16 cellular contexts compared by ENCODE assay signal in the genomic region with DNA sequence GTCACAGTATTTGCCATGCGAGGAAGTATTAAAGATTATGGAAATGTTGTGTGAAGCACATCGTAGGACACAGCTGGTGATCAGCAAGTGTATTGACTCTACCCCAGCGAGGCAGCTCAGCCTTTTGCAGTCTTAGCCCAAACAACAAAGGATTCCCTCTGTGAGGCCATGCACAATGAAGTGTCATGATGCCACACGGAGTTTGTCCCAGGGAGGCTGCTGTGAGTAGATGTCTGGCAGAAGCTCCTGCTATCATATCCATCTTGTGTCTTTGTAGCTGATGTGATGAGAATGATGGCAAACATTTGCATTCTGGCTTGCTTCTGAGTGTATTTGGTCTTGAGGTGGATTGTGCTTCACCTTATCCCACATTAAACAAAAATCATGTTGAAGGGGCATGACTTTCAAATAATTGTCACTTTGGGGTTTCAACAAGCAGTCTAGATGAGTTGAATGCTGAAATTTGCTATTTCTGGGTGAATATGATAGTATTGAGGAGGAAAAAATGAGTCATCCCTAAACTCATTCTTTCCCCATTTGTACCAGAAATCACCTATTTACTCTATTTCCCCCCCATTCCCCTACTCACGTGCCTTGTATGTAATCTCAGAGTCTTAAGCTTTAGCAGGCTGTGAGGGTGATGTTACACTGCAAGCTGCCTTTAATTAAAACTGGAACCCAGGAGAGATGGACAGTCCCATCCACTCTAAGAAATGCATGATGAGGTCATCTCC.
DNase-seq lines count a peak whose midpoint lies in the region; ATAC-seq and TF ChIP-seq lines count a peak whose summit lies in the region.
"Had no signal": no experiment of that assay in that cellular context is flagged by ENCODE, and none has a peak within 500 bp of the region (broad histone marks: within the 10 kb centered on the region; RNA-seq: fewer than 3 reads in every experiment).

No MANE protein-coding gene starts in this region.

- H3K4me1 Mint-ChIP-seq in activated naive CD4-positive, alpha-beta T cell treated with anti-CD3 and anti-CD28 coated beads for 36 hours (ENCODE audit: low read depth): peaks cover 15% of the 10 kb centered on the region
- no peaks in the 10 kb centered on the region for H3K4me1 Mint-ChIP-seq in activated naive CD4-positive, alpha-beta T cell treated with anti-CD3 and anti-CD28 coated beads, Interleukin-2, amount 10 ng/mL, durations not matched to agents 7 days and 5 days
- H3K4me1 Mint-ChIP-seq in endodermal cell: peaks cover 31% of the 10 kb centered on the region
- H3K4me1 Mint-ChIP-seq in stimulated activated naive B cell treated with anti-CD40 and anti-IgM and Interleukin-4, amounts not matched to agents 10 μg/mL and 1 μg/mL and 100 μg/mL, for 72 hours: no peaks in the 10 kb centered on the region
- H3K4me1 Mint-ChIP-seq: nephron progenitor cell had no signal

- peak; percentile 25 for ATAC-seq in stimulated activated naive B cell treated with anti-CD40 and anti-IgM and Interleukin-4, amounts not matched to agents 10 μg/mL and 1 μg/mL and 100 μg/mL, for 72 hours (replicated peaks)
- ATAC-seq in GM21367 (IDR thresholded peaks at IDR 0.05; ENCODE audit: unreplicated experiment): no peak
- ATAC-seq: lower lobe of right lung had no signal

- peak overlapping the region; percentile 72 for H3K27ac Mint-ChIP-seq in activated naive CD4-positive, alpha-beta T cell treated with anti-CD3 and anti-CD28 coated beads for 36 hours
- no peak overlapping the region for H3K27ac Mint-ChIP-seq in activated naive CD4-positive, alpha-beta T cell treated with anti-CD3 and anti-CD28 coated beads, Interleukin-2, amount 10 ng/mL, durations not matched to agents 7 days and 5 days
- H3K27ac Mint-ChIP-seq in endodermal cell: peak overlapping the region; percentile 89
- H3K27ac Mint-ChIP-seq in stimulated activated naive B cell treated with anti-CD40 and anti-IgM and Interleukin-4, amounts not matched to agents 10 μg/mL and 1 μg/mL and 100 μg/mL, for 72 hours: no peak overlapping the region
- H3K27ac Mint-ChIP-seq: nephron progenitor cell; T-helper 1 cell treated with Interleukin-12 subunit alpha and Interleukin-12 subunit beta and Interleukin-4 antibody, amounts not matched to agents 30 μg/mL and 1 μg/mL, for 36 hours had no signal

- no peak overlapping the region for H3K4me3 ChIP-seq in endodermal cell (ENCODE audit: low read length)
- H3K4me3 ChIP-seq: lower lobe of right lung, transverse colon had no signal

- no peak overlapping the region for H3K4me3 Mint-ChIP-seq in activated naive CD4-positive, alpha-beta T cell treated with anti-CD3 and anti-CD28 coated beads for 36 hours
- H3K4me3 Mint-ChIP-seq in activated naive CD4-positive, alpha-beta T cell treated with anti-CD3 and anti-CD28 coated beads, Interleukin-2, amount 10 ng/mL, durations not matched to agents 7 days and 5 days: no peak overlapping the region
- no peak overlapping the region for H3K4me3 Mint-ChIP-seq in endodermal cell
- no peak overlapping the region for H3K4me3 Mint-ChIP-seq in stimulated activated naive B cell treated with anti-CD40 and anti-IgM and Interleukin-4, amounts not matched to agents 10 μg/mL and 1 μg/mL and 100 μg/mL, for 72 hours
- H3K4me3 Mint-ChIP-seq: nephron progenitor cell; T-helper 1 cell treated with Interleukin-12 subunit alpha and Interleukin-12 subunit beta and Interleukin-4 antibody, amounts not matched to agents 30 μg/mL and 1 μg/mL, for 36 hours had no signal

- no peaks in the 10 kb centered on the region for H3K9me3 Mint-ChIP-seq in activated naive CD4-positive, alpha-beta T cell treated with anti-CD3 and anti-CD28 coated beads for 36 hours
- H3K9me3 Mint-ChIP-seq in activated naive CD4-positive, alpha-beta T cell treated with anti-CD3 and anti-CD28 coated beads, Interleukin-2, amount 10 ng/mL, durations not matched to agents 7 days and 5 days: no peaks in the 10 kb centered on the region
- H3K9me3 Mint-ChIP-seq in endodermal cell: no peaks in the 10 kb centered on the region
- H3K9me3 Mint-ChIP-seq in stimulated activated naive B cell treated with anti-CD40 and anti-IgM and Interleukin-4, amounts not matched to agents 10 μg/mL and 1 μg/mL and 100 μg/mL, for 72 hours: no peaks in the 10 kb centered on the region
- H3K9me3 Mint-ChIP-seq: nephron progenitor cell had no signal

- no peaks in the 10 kb centered on the region for H3K27me3 ChIP-seq in endodermal cell (ENCODE audit: control insufficient read depth, insufficient read depth, low read length, poor library complexity, severe bottlenecking)
- H3K27me3 ChIP-seq: transverse colon had no signal

- H3K9me3 ChIP-seq in endodermal cell (ENCODE audit: control insufficient read depth, low read length): no peaks in the 10 kb centered on the region
- H3K9me3 ChIP-seq: Caco-2, lower lobe of right lung, transverse colon had no signal

- no peaks in the 10 kb centered on the region for H3K36me3 ChIP-seq in endodermal cell (ENCODE audit: control insufficient read depth, insufficient read depth, low read length)
- H3K36me3 ChIP-seq: lower lobe of right lung, transverse colon had no signal

- no peak for TF ChIP-seq CTCF in endodermal cell (conservative IDR thresholded peaks at IDR 0.05)

- DNase-seq in activated naive CD4-positive, alpha-beta T cell treated with anti-CD3 and anti-CD28 coated beads for 36 hours: peak; percentile 54
- no peak for DNase-seq in activated naive CD4-positive, alpha-beta T cell treated with anti-CD3 and anti-CD28 coated beads, Interleukin-2, amount 10 ng/mL, durations not matched to agents 7 days and 5 days
- DNase-seq in NCI-H69 (lab: John Stamatoyannopoulos, UW) (peak; percentile 16), endodermal cell (peak; percentile 86), NCI-H2029 (lab: John Stamatoyannopoulos, UW) (no peak)
- no peak for DNase-seq in stimulated activated naive B cell treated with anti-CD40 and anti-IgM and Interleukin-4, amounts not matched to agents 10 μg/mL and 1 μg/mL and 100 μg/mL, for 72 hours
- DNase-seq in effector CD8-positive, alpha-beta T cell (lab: John Stamatoyannopoulos, UW): no peak
- DNase-seq: activated CD4-positive, alpha-beta T cell treated with anti-CD3 and anti-CD28 coated beads for 1 hour; Caco-2; lower lobe of right lung; NCI-H2081; nephron progenitor cell; transverse colon had no signal

- no peaks in the 10 kb centered on the region for H3K36me3 Mint-ChIP-seq in activated naive CD4-positive, alpha-beta T cell treated with anti-CD3 and anti-CD28 coated beads for 36 hours (ENCODE audit: low read depth)
- H3K36me3 Mint-ChIP-seq in activated naive CD4-positive, alpha-beta T cell treated with anti-CD3 and anti-CD28 coated beads, Interleukin-2, amount 10 ng/mL, durations not matched to agents 7 days and 5 days: no peaks in the 10 kb centered on the region
- no peaks in the 10 kb centered on the region for H3K36me3 Mint-ChIP-seq in endodermal cell (ENCODE audit: low read depth)
- H3K36me3 Mint-ChIP-seq in stimulated activated naive B cell treated with anti-CD40 and anti-IgM and Interleukin-4, amounts not matched to agents 10 μg/mL and 1 μg/mL and 100 μg/mL, for 72 hours: no peaks in the 10 kb centered on the region

- 16 to 18% methylated on average over 4 to 5 of the region's 5 CpGs for WGBS in endodermal cell (ENCODE audit: insufficient coverage in 1 of 2, insufficient read length in 1 of 2), 2 experiments

- no peaks in the 10 kb centered on the region for H3K27me3 Mint-ChIP-seq in activated naive CD4-positive, alpha-beta T cell treated with anti-CD3 and anti-CD28 coated beads for 36 hours (ENCODE audit: low read depth)
- no peaks in the 10 kb centered on the region for H3K27me3 Mint-ChIP-seq in activated naive CD4-positive, alpha-beta T cell treated with anti-CD3 and anti-CD28 coated beads, Interleukin-2, amount 10 ng/mL, durations not matched to agents 7 days and 5 days
- H3K27me3 Mint-ChIP-seq in endodermal cell (ENCODE audit: insufficient read depth): peaks cover 11% of the 10 kb centered on the region
- H3K27me3 Mint-ChIP-seq in stimulated activated naive B cell treated with anti-CD40 and anti-IgM and Interleukin-4, amounts not matched to agents 10 μg/mL and 1 μg/mL and 100 μg/mL, for 72 hours: peaks cover 0 to 4% of the 10 kb centered on the region in 2 donors

- H3K9ac ChIP-seq in endodermal cell (ENCODE audit: extremely low read depth, low read length, poor library complexity, severe bottlenecking): no peak overlapping the region

- CTCF ChIA-PET in activated naive CD4-positive, alpha-beta T cell treated with anti-CD3 and anti-CD28 coated beads for 36 hours (lab: Charles Lee): interaction anchor here (0.6 to 1.8 kb wide), 4 partner anchors 13 to 976 kb away, joined by 3 to 6 read pairs (median 4); no protein-coding TSS in a partner anchor
- CTCF ChIA-PET in activated naive CD4-positive, alpha-beta T cell treated with anti-CD3 and anti-CD28 coated beads, Interleukin-2, amount 10 ng/mL, durations not matched to agents 7 days and 5 days (lab: Charles Lee): interaction anchor here (1.3 kb wide), 1 partner anchor 10 kb away, joined by 5 read pairs; no protein-coding TSS in a partner anchor

- peak overlapping the region; percentile 75 for H3K27ac ChIP-seq in endodermal cell (ENCODE audit: low read depth, low read length)
- H3K27ac ChIP-seq: lower lobe of right lung, RWPE1, transverse colon had no signal

- H3K4me1 ChIP-seq in endodermal cell (ENCODE audit: control insufficient read depth, insufficient read depth, low read length): peaks cover 12% of the 10 kb centered on the region
- H3K4me1 ChIP-seq: Caco-2, lower lobe of right lung, transverse colon had no signal

- intact Hi-C loops in activated naive CD4-positive, alpha-beta T cell treated with anti-CD3 and anti-CD28 coated beads for 36 hours (cut with micrococcal nuclease): loop anchor here (1.0 to 5.0 kb wide), 4 partner anchors 283 to 637 kb away; a partner anchor contains a TSS

Comparison
In these comparisons a context has a peak if more than half of its experiments do, and no peak if none do; other contexts are left out.
1. DNase-seq: peak in activated naive CD4-positive, alpha-beta T cell treated with anti-CD3 and anti-CD28 coated beads for 36 hours (single experiment), NCI-H69 (single experiment) and endodermal cell (single experiment); none in activated naive CD4-positive, alpha-beta T cell treated with anti-CD3 and anti-CD28 coated beads, Interleukin-2, amount 10 ng/mL, durations not matched to agents 7 days and 5 days (single experiment), stimulated activated naive B cell treated with anti-CD40 and anti-IgM and Interleukin-4, amounts not matched to agents 10 μg/mL and 1 μg/mL and 100 μg/mL, for 72 hours (single experiment), effector CD8-positive, alpha-beta T cell (single experiment) and NCI-H2029 (single experiment).
2. H3K27ac Mint-ChIP-seq: peak in activated naive CD4-positive, alpha-beta T cell treated with anti-CD3 and anti-CD28 coated beads for 36 hours (single experiment) and endodermal cell (single experiment); none in activated naive CD4-positive, alpha-beta T cell treated with anti-CD3 and anti-CD28 coated beads, Interleukin-2, amount 10 ng/mL, durations not matched to agents 7 days and 5 days (single experiment) and stimulated activated naive B cell treated with anti-CD40 and anti-IgM and Interleukin-4, amounts not matched to agents 10 μg/mL and 1 μg/mL and 100 μg/mL, for 72 hours (single experiment).